In the genomic region with DNA sequence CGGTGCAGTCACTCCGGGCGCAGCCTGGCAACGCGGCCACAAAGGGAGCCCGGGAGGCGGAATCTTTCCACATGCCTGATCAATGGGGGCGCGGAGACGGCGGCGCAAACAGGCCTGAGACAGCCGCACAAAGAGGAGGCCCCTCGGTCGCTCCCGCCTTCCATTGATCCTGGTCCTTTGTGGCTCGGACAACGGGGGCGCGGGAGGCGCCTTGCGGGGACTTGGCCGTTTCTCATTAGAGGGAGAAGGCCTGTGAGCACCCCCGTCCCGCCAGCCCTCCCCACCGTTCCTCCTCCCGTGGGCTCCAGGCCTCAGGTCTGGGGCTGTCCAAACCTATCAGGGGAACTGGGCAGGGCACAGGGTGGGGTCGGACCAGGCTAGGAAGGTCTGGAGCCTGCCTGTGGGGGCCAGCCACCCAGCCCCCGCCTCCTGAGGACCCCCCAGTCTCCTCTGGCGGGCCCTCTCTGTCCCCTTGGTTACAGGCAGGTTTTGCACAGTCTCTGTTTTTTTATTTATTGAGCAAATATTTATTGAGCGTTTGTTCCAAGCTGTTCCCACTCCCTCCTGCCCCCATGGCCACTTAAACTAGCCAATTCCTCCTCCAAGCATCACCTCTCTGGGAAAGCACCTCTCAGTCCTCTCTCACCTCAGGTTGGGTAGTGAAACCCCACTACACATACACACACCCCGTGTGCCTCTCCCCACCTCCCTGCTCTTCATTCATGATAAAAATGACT, we compare ENCODE assay signal across 19 cellular contexts. TPM values are rescaled to one million over a fixed set of nuclear protein-coding genes. Genes with fewer than 3 reads are reported as not detected.
A peak's percentile ranks its signal among the peaks of the same experiment; 100 is the strongest.
DNase-seq lines count a peak whose midpoint lies in the region; ATAC-seq and TF ChIP-seq lines count a peak whose summit lies in the region.
"Had no signal": no experiment of that assay in that cellular context is flagged by ENCODE, and none has a peak within 500 bp of the region (broad histone marks: within the 10 kb centered on the region; RNA-seq: fewer than 3 reads in every experiment).

No MANE protein-coding gene starts in this region.

- no peak overlapping the region for H3K4me3 Mint-ChIP-seq in stimulated activated naive B cell treated with anti-CD40 and anti-IgM and Interleukin-4, amounts not matched to agents 10 μg/mL and 1 μg/mL and 100 μg/mL, for 72 hours
- H3K4me3 Mint-ChIP-seq: activated naive CD4-positive, alpha-beta T cell treated with anti-CD3 and anti-CD28 coated beads, Interleukin-2, amount 50 U/mL, for 24 hours; CD8-positive, alpha-beta T cell; central memory CD8-positive, alpha-beta T cell; T-helper 1 cell treated with Interleukin-12 subunit alpha and Interleukin-12 subunit beta and Interleukin-4 antibody, amounts not matched to agents 30 μg/mL and 1 μg/mL, for 36 hours had no signal

- no peaks in the 10 kb centered on the region for H3K36me3 Mint-ChIP-seq in stimulated activated naive B cell treated with anti-CD40 and anti-IgM and Interleukin-4, amounts not matched to agents 10 μg/mL and 1 μg/mL and 100 μg/mL, for 72 hours
- H3K36me3 Mint-ChIP-seq: activated naive CD4-positive, alpha-beta T cell treated with anti-CD3 and anti-CD28 coated beads, Interleukin-2, amount 50 U/mL, for 24 hours; CD8-positive, alpha-beta T cell had no signal

- ATAC-seq in left lobe of liver: peak; percentile 63
- no peak for ATAC-seq in stimulated activated naive B cell treated with anti-CD40 and anti-IgM and Interleukin-4, amounts not matched to agents 10 μg/mL and 1 μg/mL and 100 μg/mL, for 72 hours (replicated peaks)
- ATAC-seq: CD8-positive, alpha-beta T cell; HCT116 had no signal

- peaks cover 60 to 78% of the 10 kb centered on the region in 2 donors for H3K27me3 Mint-ChIP-seq in stimulated activated naive B cell treated with anti-CD40 and anti-IgM and Interleukin-4, amounts not matched to agents 10 μg/mL and 1 μg/mL and 100 μg/mL, for 72 hours

- DNase-seq in NCI-H1092 treated with DMSO at 0.1 percent for 48 hours (lab: John Stamatoyannopoulos, UW) (peak; percentile 7), NCI-H1092 (lab: John Stamatoyannopoulos, UW) (no peak), astrocyte of the hippocampus (ENCODE audit: low read depth, low spot score) (peak; percentile 94), left lobe of liver (ENCODE audit: low spot score) (no peak), stomach (peak; percentile 35), cerebellum (ENCODE audit: low spot score) (no peak), NCI-H1694 (lab: John Stamatoyannopoulos, UW) (no peak)
- DNase-seq in stimulated activated naive B cell treated with anti-CD40 and anti-IgM and Interleukin-4, amounts not matched to agents 10 μg/mL and 1 μg/mL and 100 μg/mL, for 72 hours: no peak
- DNase-seq: activated CD4-positive, alpha-beta T cell treated with anti-CD3 and anti-CD28 coated beads for 4 hours; CD8-positive, alpha-beta T cell; NCI-H1436; NCI-H524; ovary had no signal

- peaks cover 4 to 18% (median 8%) of the 10 kb centered on the region in 4 donors for H3K4me1 ChIP-seq in stomach

- no peak for TF ChIP-seq POLR2A in stomach (IDR thresholded peaks at IDR 0.05)

- H3K27ac Mint-ChIP-seq in stimulated activated naive B cell treated with anti-CD40 and anti-IgM and Interleukin-4, amounts not matched to agents 10 μg/mL and 1 μg/mL and 100 μg/mL, for 72 hours: no peak overlapping the region
- H3K27ac Mint-ChIP-seq: activated naive CD4-positive, alpha-beta T cell treated with anti-CD3 and anti-CD28 coated beads, Interleukin-2, amount 50 U/mL, for 24 hours; CD8-positive, alpha-beta T cell; T-helper 1 cell treated with Interleukin-12 subunit alpha and Interleukin-12 subunit beta and Interleukin-4 antibody, amounts not matched to agents 30 μg/mL and 1 μg/mL, for 36 hours had no signal

- WGBS in stomach, 5 donors: 24 to 45% (median 31%) methylated on average over 14 to 32 of the region's 32 CpGs

- TF ChIP-seq EP300 in stomach (IDR thresholded peaks at IDR 0.05): no peak

- H3K9me3 Mint-ChIP-seq in stimulated activated naive B cell treated with anti-CD40 and anti-IgM and Interleukin-4, amounts not matched to agents 10 μg/mL and 1 μg/mL and 100 μg/mL, for 72 hours: no peaks in the 10 kb centered on the region
- H3K9me3 Mint-ChIP-seq: activated naive CD4-positive, alpha-beta T cell treated with anti-CD3 and anti-CD28 coated beads, Interleukin-2, amount 50 U/mL, for 24 hours; CD8-positive, alpha-beta T cell; central memory CD8-positive, alpha-beta T cell; T-helper 1 cell treated with Interleukin-12 subunit alpha and Interleukin-12 subunit beta and Interleukin-4 antibody, amounts not matched to agents 30 μg/mL and 1 μg/mL, for 36 hours had no signal

- peak overlapping the region; percentile 31 to 54 (median 48) for H3K27ac ChIP-seq in stomach
- H3K27ac ChIP-seq: ovary had no signal

- H3K4me1 Mint-ChIP-seq in stimulated activated naive B cell treated with anti-CD40 and anti-IgM and Interleukin-4, amounts not matched to agents 10 μg/mL and 1 μg/mL and 100 μg/mL, for 72 hours: peaks cover 6% of the 10 kb centered on the region in 2 donors
- H3K4me1 Mint-ChIP-seq: activated naive CD4-positive, alpha-beta T cell treated with anti-CD3 and anti-CD28 coated beads, Interleukin-2, amount 50 U/mL, for 24 hours; central memory CD8-positive, alpha-beta T cell had no signal

- H3K36me3 ChIP-seq in stomach: no peaks in the 10 kb centered on the region
- H3K36me3 ChIP-seq: ovary had no signal

- no peaks in the 10 kb centered on the region for H3K9me3 ChIP-seq in stomach
- H3K9me3 ChIP-seq: ovary had no signal

- peak overlapping the region in 2 of 4 donors; percentile 9 to 12 for H3K4me3 ChIP-seq in stomach
- H3K4me3 ChIP-seq: ovary had no signal

- intact Hi-C loops in stomach (cut with DNase I; ENCODE audit: low total_unique reads): no loop called here

- no peak for TF ChIP-seq CTCF in stomach (IDR thresholded peaks at IDR 0.05)

- peaks cover 0 to 49% (median 9%) of the 10 kb centered on the region in 3 donors for H3K27me3 ChIP-seq in stomach
- H3K27me3 ChIP-seq: ovary had no signal

RNA-seq across cellular contexts. Expression of a gene that starts 29.0 kb away (rescaled TPM):
- total RNA-seq in left lobe of liver (not detected), stomach (1 to 10 TPM in 1 of 5 donors, under 1 TPM in 2, not detected in 2; 0.58 to 7.1 (median 0.92) TPM), cerebellum (16.4 TPM)
- 1 to 10 TPM in 2 of 3 donors, under 1 TPM in 1; 0.95 to 3.1 (median 2.3) TPM for polyA plus RNA-seq in stomach
- total RNA-seq: CD8-positive, alpha-beta T cell; endothelial cell of umbilical vein; RPMI7951 had no signal

RNA-seq across cellular contexts. Expression of a gene that starts 39.9 kb away (rescaled TPM):
- total RNA-seq in left lobe of liver: 300 TPM
- total RNA-seq in stomach: 1,000 to 10,000 TPM in 1 of 5 donors, 100 to 1,000 TPM in 3, 10 to 100 TPM in 1; 86.4 to 1,200 (median 463) TPM
- polyA plus RNA-seq in stomach: 1,000 to 10,000 TPM in 1 of 3 donors, 100 to 1,000 TPM in 2; 475 to 1,009 (median 901) TPM
- 289 TPM for total RNA-seq in cerebellum

RNA-seq across cellular contexts. Expression of a gene that starts 48.2 kb away (rescaled TPM):
- total RNA-seq in left lobe of liver: 16.6 TPM
- total RNA-seq in stomach: 10 to 100 TPM in 2 of 5 donors, 1 to 10 TPM in 3; 4.7 to 15.2 (median 8.7) TPM
- polyA plus RNA-seq in stomach: 10 to 100 TPM; 32.6 to 40.6 (median 37.4) TPM
- 7.3 TPM for total RNA-seq in cerebellum

RNA-seq across cellular contexts. Expression of a gene that starts 48.2 kb away (rescaled TPM):
- total RNA-seq in left lobe of liver (22.9 TPM), stomach (10 to 100 TPM in 3 of 5 donors, 1 to 10 TPM in 2; 4.0 to 25.3 (median 13.4) TPM), cerebellum (22.9 TPM)
- polyA plus RNA-seq in stomach: 10 to 100 TPM in 2 of 3 donors, 1 to 10 TPM in 1; 8.7 to 13.9 (median 12.5) TPM

Comparison
In these comparisons a context has a peak if more than half of its experiments do, and no peak if none do; other contexts are left out.
1. DNase-seq: peak in NCI-H1092 treated with DMSO at 0.1 percent for 48 hours (single experiment), astrocyte of the hippocampus (single experiment) and stomach (single experiment); none in NCI-H1092 (single experiment), left lobe of liver (single experiment), cerebellum (single experiment), NCI-H1694 (single experiment) and stimulated activated naive B cell treated with anti-CD40 and anti-IgM and Interleukin-4, amounts not matched to agents 10 μg/mL and 1 μg/mL and 100 μg/mL, for 72 hours (single experiment).